In the genomic region with DNA sequence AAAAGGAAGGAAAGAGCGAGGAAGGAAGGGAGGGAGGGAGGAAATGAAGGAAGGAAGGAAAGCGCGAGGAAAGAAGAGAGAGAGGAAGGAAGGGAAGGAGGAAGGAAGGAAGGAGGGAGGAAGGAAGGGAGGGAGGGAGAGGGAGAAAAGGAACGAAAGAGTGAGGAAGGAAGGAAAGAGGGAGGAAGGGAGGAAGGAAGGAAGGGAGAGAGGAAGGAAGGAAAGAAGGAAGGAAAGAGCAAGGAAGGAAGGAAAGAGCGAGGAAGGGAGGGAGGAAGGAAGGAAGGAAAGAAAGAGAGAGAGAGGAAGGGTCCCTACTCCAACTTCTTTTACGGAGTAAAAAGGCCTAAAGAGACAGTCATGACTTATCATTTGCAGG, we compare ENCODE assay signal across 9 cellular contexts. TPM values are rescaled to one million over a fixed set of nuclear protein-coding genes. Genes with fewer than 3 reads are reported as not detected.
DNase-seq lines count a peak whose midpoint lies in the region; ATAC-seq and TF ChIP-seq lines count a peak whose summit lies in the region.
"Had no signal": no experiment of that assay in that cellular context is flagged by ENCODE, and none has a peak within 500 bp of the region (broad histone marks: within the 10 kb centered on the region; RNA-seq: fewer than 3 reads in every experiment).

No MANE protein-coding gene starts in this region.

- DNase-seq in A673 (ENCODE audit: low spot score): no peak
- no peak for DNase-seq in Karpas-422
- no peak for DNase-seq in effector memory CD4-positive, alpha-beta T cell
- DNase-seq in natural killer cell: no peak
- DNase-seq in middle frontal gyrus (ENCODE audit: extremely low spot score, low spot score): no peak
- DNase-seq in glomerular visceral epithelial cell (ENCODE audit: extremely low spot score): no peak
- DNase-seq in NCI-H2107 (lab: John Stamatoyannopoulos, UW): no peak
- DNase-seq: DMS53 had no signal

- no TSS peak for BruUV-seq in A673 (replicated peaks; lab: Mats Ljungman, UMichigan)

- no peaks in the 10 kb centered on the region for H4K20me1 ChIP-seq in Karpas-422 (ENCODE audit: insufficient read depth, low read depth, low read length)

- H3K4me3 Mint-ChIP-seq in natural killer cell: peak overlapping the region; percentile 87

- H3K9ac ChIP-seq in Karpas-422 (ENCODE audit: low read length): no peak overlapping the region

- ATAC-seq in natural killer cell: no peak
- no peak for ATAC-seq in GM18505 (IDR thresholded peaks at IDR 0.05; ENCODE audit: unreplicated experiment)

- H3K9me3 ChIP-seq in A673 (ENCODE audit: low read depth, low read length, poor library complexity, severe bottlenecking) (peaks cover 6% of the 10 kb centered on the region), Karpas-422 (ENCODE audit: low read length) (peaks cover 6% of the 10 kb centered on the region; the same call in 1 of the 2 replicates)
- no peaks in the 10 kb centered on the region for H3K9me3 ChIP-seq in effector memory CD4-positive, alpha-beta T cell (ENCODE audit: control insufficient read depth, low read length)

- H3K4me3 ChIP-seq in A673 (ENCODE audit: low read depth, low read length, poor library complexity, severe bottlenecking) (peak overlapping the region; percentile 66), Karpas-422 (ENCODE audit: low read length) (no peak overlapping the region)
- peak overlapping the region; percentile 66 for H3K4me3 ChIP-seq in effector memory CD4-positive, alpha-beta T cell (ENCODE audit: insufficient read depth, low read depth, low read length, poor library complexity, severe bottlenecking)

- CTCF ChIA-PET in A673 (lab: Charles Lee): no interaction called here

- intact Hi-C loops in A673 (cut with micrococcal nuclease; ENCODE audit: unreplicated experiment): loop anchor here (2.0 to 5.0 kb wide), 2 partner anchors 35 to 96 kb away; no protein-coding TSS in a partner anchor
- intact Hi-C loops in natural killer cell (cut with micrococcal nuclease): no loop called here

- POLR2A ChIA-PET in A673 (lab: Charles Lee; ENCODE audit: low non-redundant PET): no interaction called here

- H3K4me1 Mint-ChIP-seq in natural killer cell: peaks cover 12 to 15% of the 10 kb centered on the region in 2 donors

- peaks cover 12% of the 10 kb centered on the region for H3K36me3 Mint-ChIP-seq in natural killer cell

- no peak overlapping the region for H2AFZ ChIP-seq in Karpas-422 (ENCODE audit: low read length)

- H3K27me3 ChIP-seq in A673 (replicated peaks; ENCODE audit: insufficient read depth, low read depth, low read length, poor library complexity) (no peaks in the 10 kb centered on the region), Karpas-422 (ENCODE audit: low read length) (no peaks in the 10 kb centered on the region)
- no peaks in the 10 kb centered on the region for H3K27me3 ChIP-seq in effector memory CD4-positive, alpha-beta T cell (replicated peaks; ENCODE audit: control insufficient read depth, insufficient read depth, low read length, poor library complexity, severe bottlenecking)

- no peaks in the 10 kb centered on the region for H3K9me3 Mint-ChIP-seq in natural killer cell

- peak overlapping the region; percentile 1 for H3K4me2 ChIP-seq in Karpas-422 (ENCODE audit: low read depth, low read length, poor library complexity, severe bottlenecking)

- H3K27me3 Mint-ChIP-seq in natural killer cell (ENCODE audit: low read depth in 2 of 2): peaks cover 39 to 53% of the 10 kb centered on the region in 2 donors

- H3K9me2 ChIP-seq in Karpas-422 (replicated peaks; ENCODE audit: insufficient read depth, low read length): no peaks in the 10 kb centered on the region

- peaks cover 21% of the 10 kb centered on the region for H3K4me1 ChIP-seq in A673 (ENCODE audit: insufficient read depth, low read length, poor library complexity, severe bottlenecking)
- H3K4me1 ChIP-seq in Karpas-422 (ENCODE audit: low read length): peaks cover 21% of the 10 kb centered on the region
- peaks cover 8% of the 10 kb centered on the region for H3K4me1 ChIP-seq in effector memory CD4-positive, alpha-beta T cell (ENCODE audit: control insufficient read depth, insufficient read depth, low read length, poor library complexity, severe bottlenecking)

- no peak for TF ChIP-seq POLR2A in GM18505 (IDR thresholded peaks at IDR 0.05; ENCODE audit: borderline replicate concordance, extremely low read depth, insufficient read depth, insufficient read length)

- no peaks in the 10 kb centered on the region for H3K79me2 ChIP-seq in Karpas-422 (ENCODE audit: low read length)

- H3K36me3 ChIP-seq in A673 (ENCODE audit: insufficient read depth, low read length, poor library complexity, severe bottlenecking): peaks cover 12% of the 10 kb centered on the region
- H3K36me3 ChIP-seq in Karpas-422 (ENCODE audit: insufficient read depth, low read length): no peaks in the 10 kb centered on the region
- no peaks in the 10 kb centered on the region for H3K36me3 ChIP-seq in effector memory CD4-positive, alpha-beta T cell (ENCODE audit: control insufficient read depth, insufficient read depth, low read length)

- TF ChIP-seq CTCF in A673 (conservative IDR thresholded peaks at IDR 0.05; ENCODE audit: low read depth, low read length) (no peak), natural killer cell (IDR thresholded peaks at IDR 0.05) (no peak)

- peak overlapping the region; percentile 92 for H3K27ac ChIP-seq in A673 (ENCODE audit: low read depth, low read length, poor library complexity, severe bottlenecking)
- H3K27ac ChIP-seq in Karpas-422 (ENCODE audit: low read length): no peak overlapping the region
- H3K27ac ChIP-seq in effector memory CD4-positive, alpha-beta T cell (ENCODE audit: insufficient read depth, low read length, poor library complexity, severe bottlenecking): peak overlapping the region; percentile 57

- H3K27ac Mint-ChIP-seq in natural killer cell: no peak overlapping the region

RNA-seq across cellular contexts. Expression of a gene that starts 17.5 kb away (rescaled TPM):
- total RNA-seq in A673 (2021) (93.2 and 107 TPM in 2 replicates), natural killer cell (under 1 TPM in 1 of 3 donors, not detected in 2; 0.11 TPM)
- total RNA-seq in Karpas-422 (2014; rRNA removed; shearing (Covaris generic); ENCODE audit: low replicate concordance): 0.76 and 0.97 TPM in 2 replicates

Comparison
In these comparisons a context has a peak if more than half of its experiments do, and no peak if none do; other contexts are left out.
1. RNA of a gene that starts 17.5 kb away (total RNA-seq): 93.2 to 107 TPM in A673; 0.76 to 0.97 TPM in Karpas-422 and 0.11 TPM in natural killer cell; every median in the first group is over 10 times any median in the second.